ENCODE assay signal across 25 cellular contexts in the genomic region with DNA sequence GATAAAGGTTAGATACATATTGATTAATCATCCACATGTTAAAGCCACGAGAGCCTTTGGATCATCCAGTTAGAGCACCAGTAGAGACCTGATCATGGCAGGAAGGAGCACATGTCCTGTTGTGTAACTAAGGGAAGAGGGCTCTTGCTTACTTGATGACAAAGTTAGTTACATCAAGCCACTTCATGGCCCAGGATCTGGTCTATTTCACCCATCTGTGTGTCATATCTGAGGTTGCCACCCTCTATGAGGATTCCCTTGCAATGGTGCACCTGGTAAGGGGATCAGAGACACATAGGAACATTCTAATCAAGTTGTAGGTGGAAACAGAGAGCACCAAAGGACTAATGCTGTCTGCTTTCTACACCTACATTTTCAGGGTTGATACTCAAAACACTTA.
"Had no signal": no experiment of that assay in that cellular context is flagged by ENCODE, and none has a peak within 500 bp of the region (broad histone marks: within the 10 kb centered on the region; RNA-seq: fewer than 3 reads in every experiment).

No MANE protein-coding gene starts in this region.

- ATAC-seq: activated CD8-positive, alpha-beta T cell treated with anti-CD3 and anti-CD28 coated beads for 36 hours; Panc1 had no signal

- H3K27me3 Mint-ChIP-seq: activated CD4-positive, alpha-beta T cell treated with anti-CD3 and anti-CD28 coated beads, Interleukin-2, amount 10 ng/mL, durations not matched to agents 24 days and 14 days; activated CD8-positive, alpha-beta T cell treated with anti-CD3 and anti-CD28 coated beads for 36 hours; activated naive CD4-positive, alpha-beta T cell treated with anti-CD3 and anti-CD28 coated beads, Interleukin-2, amount 50 U/mL, for 24 hours; activated T-cell treated with anti-CD3 and anti-CD28 coated beads, Interleukin-2, amount 50 U/mL, for 24 hours had no signal

- H3K4me3 Mint-ChIP-seq: activated CD4-positive, alpha-beta T cell treated with anti-CD3 and anti-CD28 coated beads, Interleukin-2, amount 10 ng/mL, durations not matched to agents 24 days and 14 days; activated CD8-positive, alpha-beta T cell treated with anti-CD3 and anti-CD28 coated beads for 36 hours; activated naive CD4-positive, alpha-beta T cell treated with anti-CD3 and anti-CD28 coated beads, Interleukin-2, amount 50 U/mL, for 24 hours; activated T-cell treated with anti-CD3 and anti-CD28 coated beads, Interleukin-2, amount 50 U/mL, for 24 hours had no signal

- DNase-seq: activated CD4-positive, alpha-beta T cell treated with anti-CD3 and anti-CD28 coated beads, Interleukin-2, amount 10 ng/mL, durations not matched to agents 24 days and 14 days; activated CD4-positive, alpha-beta T cell treated with anti-CD3 and anti-CD28 coated beads, Interleukin-2, amount 50 U/mL, for 4 hours; activated CD4-positive, CD25-positive, alpha-beta regulatory T cell treated with anti-CD3 and anti-CD28 coated beads, Interleukin-2, amount 50 U/mL, for 72 hours; activated CD8-positive, alpha-beta T cell treated with anti-CD3 and anti-CD28 coated beads for 36 hours; activated gamma-delta T cell; activated naive CD4-positive, alpha-beta T cell treated with Interleukin-2 at 50 U/mL for 16 hours; activated T-cell treated with anti-CD3 and anti-CD28 coated beads, Interleukin-2, amount 50 U/mL, for 24 hours; amniotic stem cell; aorta; brain microvascular endothelial cell; central memory CD4-positive, alpha-beta T cell; Karpas-422; KBM-7; NCI-H1105; NCI-H1436; NCI-H1694; NCI-H2029; NCI-H345; NCI-H524 treated with DMSO at 0.1 percent for 48 hours; SHP77; T1000; WERI-Rb-1 had no signal

- H3K9me3 Mint-ChIP-seq: activated naive CD4-positive, alpha-beta T cell treated with anti-CD3 and anti-CD28 coated beads, Interleukin-2, amount 50 U/mL, for 24 hours had no signal

- H3K27ac Mint-ChIP-seq: activated CD4-positive, alpha-beta T cell treated with anti-CD3 and anti-CD28 coated beads, Interleukin-2, amount 10 ng/mL, durations not matched to agents 24 days and 14 days; activated CD8-positive, alpha-beta T cell treated with anti-CD3 and anti-CD28 coated beads for 36 hours; activated naive CD4-positive, alpha-beta T cell treated with anti-CD3 and anti-CD28 coated beads, Interleukin-2, amount 50 U/mL, for 24 hours; activated T-cell treated with anti-CD3 and anti-CD28 coated beads, Interleukin-2, amount 50 U/mL, for 24 hours; activated T-helper 2 cell treated with anti-CD3 and anti-CD28 coated beads, Interferon-gamma antibody, Interleukin-2, Interleukin-4, amounts not matched to agents 10 μg/mL and 5 μg/mL and 100 μg/mL, durations not matched to agents 14 hours and 24 hours and 36 hours had no signal
